ENCODE assay signal across 9 cellular contexts in the genomic region with DNA sequence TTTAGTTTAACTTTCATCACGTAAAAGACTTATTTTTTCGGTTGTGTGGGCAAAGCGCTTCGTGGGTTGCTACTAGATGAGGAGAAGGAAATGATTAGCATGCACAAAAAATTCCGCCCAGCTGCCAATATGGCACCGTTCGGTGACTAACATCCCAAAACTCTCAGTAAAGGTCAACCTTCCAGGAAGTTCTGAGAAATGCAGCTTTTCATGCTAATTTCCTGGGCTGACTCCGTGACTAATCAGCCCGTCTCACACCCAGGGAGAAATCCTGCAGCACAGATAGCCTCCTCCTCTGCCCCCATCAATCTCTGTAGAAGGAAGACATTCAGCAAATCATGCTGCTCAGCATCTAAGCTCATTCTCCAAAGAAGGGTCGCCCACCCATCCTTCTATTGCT. TPM values are rescaled to one million over a fixed set of nuclear protein-coding genes. Genes with fewer than 3 reads are reported as not detected.
DNase-seq lines count a peak whose midpoint lies in the region; FAIRE-seq and TF ChIP-seq lines count a peak whose summit lies in the region.
"Had no signal": no experiment of that assay in that cellular context is flagged by ENCODE, and none has a peak within 500 bp of the region (broad histone marks: within the 10 kb centered on the region; RNA-seq: fewer than 3 reads in every experiment).

No MANE protein-coding gene starts in this region.

- no peaks in the 10 kb centered on the region for H3K36me3 Mint-ChIP-seq in H9 (ENCODE audit: insufficient read depth in 1 of 3, low read depth in 3 of 3)

- no peak overlapping the region for H2AFZ ChIP-seq in H9 (ENCODE audit: low read length)

- no peaks in the 10 kb centered on the region for H3K27me3 ChIP-seq in adrenal gland
- H3K27me3 ChIP-seq in H9 (ENCODE audit: insufficient read depth, low read length): no peaks in the 10 kb centered on the region

- no peak for TF ChIP-seq CTCF in adrenal gland (IDR thresholded peaks at IDR 0.05)
- no peak for TF ChIP-seq CTCF in H9 (conservative IDR thresholded peaks at IDR 0.05)

- peaks cover 26 to 34% of the 10 kb centered on the region in 2 experiments for H3K4me1 Mint-ChIP-seq in H9

- H3K9me3 ChIP-seq in adrenal gland (replicated peaks in 1 of 3): no peaks in the 10 kb centered on the region
- H3K9me3 ChIP-seq in H9 (ENCODE audit: control insufficient read depth, low read depth, low read length): no peaks in the 10 kb centered on the region

- H3K14ac ChIP-seq in H9 (ENCODE audit: insufficient read depth, low read length): no peak overlapping the region; the same call in 1 of the 2 replicates

- H3K9ac ChIP-seq in H9 (ENCODE audit: extremely low read depth, insufficient read length, low read length): no peak overlapping the region

- no peaks in the 10 kb centered on the region for H3K36me3 ChIP-seq in adrenal gland (replicated peaks in 1 of 2)

- H2BK20ac ChIP-seq in H9 (ENCODE audit: low read depth, low read length, poor library complexity, severe bottlenecking): no peak overlapping the region

- H3K4me1 ChIP-seq in adrenal gland (replicated peaks in 1 of 2) (no peaks in the 10 kb centered on the region), H9 (ENCODE audit: insufficient read depth, low read length) (peaks cover 6% of the 10 kb centered on the region; the same call in 1 of the 2 replicates)

- no peak overlapping the region for H3T11ph ChIP-seq in H9 (ENCODE audit: low read length)

- peak; percentile 35 for DNase-seq in stimulated activated naive CD4-positive, alpha-beta T cell treated with Interleukin-2 at 50 U/mL for 16 hours (lab: John Stamatoyannopoulos, UW)
- no peak for DNase-seq in stimulated activated naive CD4-positive, alpha-beta T cell (lab: John Stamatoyannopoulos, UW)
- DNase-seq in adrenal gland (peak in 4 of 7 donors; percentile 14 to 56 (median 37)), kidney tubule cell (ENCODE audit: low spot score) (peak; percentile 96), urothelium cell line (ENCODE audit: low spot score) (peak; percentile 91), GM19240 (ENCODE audit: insufficient read length, low spot score) (no peak), erythroblast (lab: John Stamatoyannopoulos, UW) (no peak), H9 (no peak)
- DNase-seq: NCI-H1436 had no signal

- H3K4me3 ChIP-seq in adrenal gland: no peak overlapping the region

- H2AK5ac ChIP-seq in H9 (ENCODE audit: insufficient read length, low read length): no peak overlapping the region

- peaks cover 2% of the 10 kb centered on the region for H4K20me1 ChIP-seq in H9 (ENCODE audit: control insufficient read depth, insufficient read depth, insufficient read length)

- no peaks in the 10 kb centered on the region for H3K79me1 ChIP-seq in H9 (ENCODE audit: insufficient read depth, low read depth, low read length, poor library complexity, severe bottlenecking)

- intact Hi-C loops in adrenal gland (cut with DNase I): no loop called here

- H3K27ac Mint-ChIP-seq in H9: no peak overlapping the region

- 72 to 79% (median 75%) methylated on average over 10 of the region's 10 CpGs for WGBS in adrenal gland, 4 donors
- WGBS in H9 (ENCODE audit: extremely low coverage, insufficient read length, low lambda C conversion rate): no CpG with 5 or more reads among the region's 10 CpGs

- H3K56ac ChIP-seq in H9 (ENCODE audit: insufficient read length, low read depth, low read length): no peak overlapping the region

- H3K23me2 ChIP-seq in H9 (ENCODE audit: insufficient read length, low read depth, low read length, poor library complexity, severe bottlenecking): no peaks in the 10 kb centered on the region

- H3K27ac ChIP-seq in adrenal gland: no peak overlapping the region
- H3K27ac ChIP-seq in H9 (ENCODE audit: insufficient read length, low read depth, low read length): no peak overlapping the region

- TF ChIP-seq POLR2A in adrenal gland (IDR thresholded peaks at IDR 0.05) (no peak), erythroblast (IDR thresholded peaks at IDR 0.05; ENCODE audit: low read length) (no peak)

- H3K4me2 ChIP-seq in H9 (ENCODE audit: insufficient read depth, insufficient read length, low read length): no peak overlapping the region

- no peak overlapping the region for H2BK120ac ChIP-seq in H9 (ENCODE audit: low read depth, low read length, poor library complexity, severe bottlenecking)

- no peak overlapping the region for H3K4ac ChIP-seq in H9 (ENCODE audit: low read depth, low read length)

- H3K18ac ChIP-seq in H9 (ENCODE audit: insufficient read length, low read depth, low read length): no peak overlapping the region

- no peak overlapping the region for H2BK5ac ChIP-seq in H9 (ENCODE audit: insufficient read length, low read length)

- H3K27me3 Mint-ChIP-seq in H9 (ENCODE audit: low read depth): peaks cover 14% of the 10 kb centered on the region

- no peak overlapping the region for H2BK12ac ChIP-seq in H9 (ENCODE audit: insufficient read length, low read depth, low read length)

- no peak overlapping the region for H4K5ac ChIP-seq in H9 (ENCODE audit: insufficient read length, low read depth, low read length)

- no peak overlapping the region for H4K91ac ChIP-seq in H9 (ENCODE audit: insufficient read length, low read depth, low read length)

- peak; percentile 86 for FAIRE-seq in urothelium cell line (lab: Jason Lieb, UNC)

- H4K8ac ChIP-seq in H9 (replicated peaks; ENCODE audit: insufficient read length, low read depth, low read length): no peak overlapping the region

- no peak overlapping the region for H2BK15ac ChIP-seq in H9 (ENCODE audit: low read depth, low read length)

- H3K79me2 ChIP-seq in H9 (ENCODE audit: insufficient read depth, low read length): no peaks in the 10 kb centered on the region

- no peak overlapping the region for H3K4me3 Mint-ChIP-seq in H9

- H3K23ac ChIP-seq in H9 (ENCODE audit: insufficient read length, low read depth, low read length): no peak overlapping the region

- H3K9me3 Mint-ChIP-seq in H9: no peaks in the 10 kb centered on the region

RNA-seq across cellular contexts. Expression of a gene that starts 34.1 kb away (rescaled TPM):
- total RNA-seq in adrenal gland (10 to 100 TPM; 23.2 to 55.0 (median 38.1) TPM), H9 (2021) (2.7 and 4.0 TPM in 2 replicates)
- polyA plus RNA-seq in adrenal gland: 10 to 100 TPM; 28.3 to 44.3 (median 42.6) TPM

RNA-seq across cellular contexts. Expression of a gene that starts 49.5 kb away (rescaled TPM):
- total RNA-seq in adrenal gland: not detected
- polyA plus RNA-seq in adrenal gland: not detected
- total RNA-seq in H9 (2021): not detected in 2 replicates

Comparison
In these comparisons a context has a peak if more than half of its experiments do, and no peak if none do; other contexts are left out.
1. DNase-seq: peak in stimulated activated naive CD4-positive, alpha-beta T cell treated with Interleukin-2 at 50 U/mL for 16 hours (single experiment), adrenal gland (4 of 7), kidney tubule cell (single experiment) and urothelium cell line (single experiment); none in stimulated activated naive CD4-positive, alpha-beta T cell (0 of 6), GM19240 (single experiment), erythroblast (0 of 2) and H9 (single experiment).